In genomic region chr5:53792338-53792737, GRCh38 we compare ENCODE assay signal across 29 cellular contexts.
"Had no signal": no experiment of that assay in that cellular context is flagged by ENCODE, and none has a peak within 500 bp of the region (broad histone marks: within the 10 kb centered on the region; RNA-seq: fewer than 3 reads in every experiment).

No MANE protein-coding gene starts in this region.

- H3K27me3 ChIP-seq: adrenal gland, body of pancreas, colonic mucosa, gastrocnemius medialis had no signal

- H3K27ac ChIP-seq: adrenal gland, body of pancreas, colonic mucosa, epithelial cell of prostate, foreskin keratinocyte, gastrocnemius medialis, WERI-Rb-1 had no signal

- H3K9me3 ChIP-seq: adrenal gland, colonic mucosa, gastrocnemius medialis had no signal

- ATAC-seq: activated CD4-positive, CD25-positive, alpha-beta regulatory T cell treated with anti-CD3 and anti-CD28 coated beads, Interleukin-2, amount 50 U/mL, for 24 hours; activated CD8-positive, alpha-beta T cell treated with anti-CD3 and anti-CD28 coated beads for 36 hours; activated naive CD8-positive, alpha-beta T cell treated with anti-CD3 and anti-CD28 coated beads, Interleukin-2, amount 50 U/mL, for 24 hours; body of pancreas; foreskin keratinocyte; gastrocnemius medialis; T-helper 17 cell had no signal

- H3K4me1 ChIP-seq: adrenal gland, body of pancreas, colonic mucosa, foreskin keratinocyte, gastrocnemius medialis had no signal

- H3K36me3 ChIP-seq: adrenal gland, colonic mucosa, gastrocnemius medialis, WERI-Rb-1 had no signal

- H3K4me3 ChIP-seq: adrenal gland, body of pancreas, colonic mucosa, gastrocnemius medialis had no signal

- DNase-seq: activated B cell treated with CpG ODN at 0.5 μM for 24 hours; activated CD4-positive, alpha-beta T cell treated with anti-CD3 and anti-CD28 coated beads for 48 hours; activated CD4-positive, alpha-beta T cell treated with anti-CD3 and anti-CD28 coated beads, Interleukin-2, amount 50 U/mL, for 1 hour; activated CD4-positive, alpha-beta T cell treated with anti-CD3 and anti-CD28 coated beads, Interleukin-2, amount 50 U/mL, for 48 hours; activated CD8-positive, alpha-beta memory T cell treated with anti-CD3 and anti-CD28 coated beads for 24 hours; activated CD8-positive, alpha-beta T cell treated with anti-CD3 and anti-CD28 coated beads for 36 hours; activated effector memory CD4-positive, alpha-beta T cell treated with anti-CD3 and anti-CD28 coated beads, Interleukin-2, amount 50 U/mL, for 16 hours; activated naive CD4-positive, alpha-beta T cell treated with anti-CD3 and anti-CD28 coated beads for 36 hours; activated naive CD8-positive, alpha-beta T cell treated with anti-CD3 and anti-CD28 coated beads for 36 hours; activated naive CD8-positive, alpha-beta T cell treated with anti-CD3 and anti-CD28 coated beads, Interleukin-2, amount 50 U/mL, for 24 hours; activated T-cell treated with anti-CD3 and anti-CD28 coated beads, Interleukin-2, amount 50 U/mL, for 1 hour; activated T-cell treated with anti-CD3 and anti-CD28 coated beads, Interleukin-2, amount 50 U/mL, for 48 hours; adrenal gland; amygdala; aorta; body of pancreas; caudate nucleus; cerebellar nuclear complex; colonic mucosa; effector CD8-positive, alpha-beta T cell; foreskin keratinocyte; gastrocnemius medialis; glutamatergic neuron; T-helper 1 cell; T-helper 17 cell; T1000; WERI-Rb-1 had no signal
